Comparison of ENCODE assay signal across 9 cellular contexts in genomic region chr22:26669060-26669481, GRCh38. TPM values are rescaled to one million over a fixed set of nuclear protein-coding genes. Genes with fewer than 3 reads are reported as not detected.
DNase-seq lines count a peak whose midpoint lies in the region; ATAC-seq lines count a peak whose summit lies in the region.
"Had no signal": no experiment of that assay in that cellular context is flagged by ENCODE, and none has a peak within 500 bp of the region (broad histone marks: within the 10 kb centered on the region; RNA-seq: fewer than 3 reads in every experiment).

No MANE protein-coding gene starts in this region.

- H3K9me3 Mint-ChIP-seq in naive thymus-derived CD8-positive, alpha-beta T cell = no peaks in the 10 kb centered on the region

- no peaks in the 10 kb centered on the region for H3K27me3 Mint-ChIP-seq in naive thymus-derived CD8-positive, alpha-beta T cell

- peak overlapping the region in 8 of 10 donors; percentile 39 to 100 (median 78) for H3K27ac Mint-ChIP-seq in naive thymus-derived CD8-positive, alpha-beta T cell

- no peaks in the 10 kb centered on the region for H3K27me3 ChIP-seq in adipocyte (replicated peaks; ENCODE audit: control insufficient read depth, insufficient read depth, low read length)
- no peaks in the 10 kb centered on the region for H3K27me3 ChIP-seq in effector memory CD4-positive, alpha-beta T cell (replicated peaks; ENCODE audit: control insufficient read depth, insufficient read depth, low read length, poor library complexity, severe bottlenecking)

- POLR2A ChIA-PET in naive thymus-derived CD8-positive, alpha-beta T cell (lab: Charles Lee) = no interaction called here

- peaks cover 12% of the 10 kb centered on the region for H3K4me1 ChIP-seq in adipocyte (ENCODE audit: control insufficient read depth, insufficient read depth, low read length)
- H3K4me1 ChIP-seq in effector memory CD4-positive, alpha-beta T cell (ENCODE audit: control insufficient read depth, insufficient read depth, low read length, poor library complexity, severe bottlenecking) = peaks cover 36% of the 10 kb centered on the region

- no peaks in the 10 kb centered on the region for H3K36me3 Mint-ChIP-seq in naive thymus-derived CD8-positive, alpha-beta T cell

- peak; percentile 1 for DNase-seq in NCI-H146 (lab: John Stamatoyannopoulos, UW)
- no peak for DNase-seq in NCI-H146 treated with DMSO at 0.1 percent for 48 hours (lab: John Stamatoyannopoulos, UW; ENCODE audit: unreplicated experiment)
- peak; percentile 72 to 77 for DNase-seq in Kasumi-1 (lab: John Stamatoyannopoulos, UW)
- peak; percentile 60 for DNase-seq in adipocyte (ENCODE audit: low read depth)
- DNase-seq in naive thymus-derived CD8-positive, alpha-beta T cell = no peak
- DNase-seq in effector memory CD4-positive, alpha-beta T cell = no peak
- no peak for DNase-seq in NCI-H187 (lab: John Stamatoyannopoulos, UW)
- DNase-seq in pons (ENCODE audit: low spot score) = no peak

- no peak for ATAC-seq in naive thymus-derived CD8-positive, alpha-beta T cell

- no peak overlapping the region for H3K9ac ChIP-seq in adipocyte (ENCODE audit: low read length)

- H3K4me3 ChIP-seq in adipocyte (ENCODE audit: low read length) = no peak overlapping the region
- H3K4me3 ChIP-seq in effector memory CD4-positive, alpha-beta T cell (ENCODE audit: insufficient read depth, low read depth, low read length, poor library complexity, severe bottlenecking) = no peak overlapping the region
- H3K4me3 ChIP-seq: skin epidermis had no signal

- H3K4me1 Mint-ChIP-seq in naive thymus-derived CD8-positive, alpha-beta T cell = peaks cover 36 to 75% (median 71%) of the 10 kb centered on the region in 4 donors

- no peaks in the 10 kb centered on the region for H3K9me3 ChIP-seq in adipocyte (ENCODE audit: control insufficient read depth, low read length)
- H3K9me3 ChIP-seq in effector memory CD4-positive, alpha-beta T cell (ENCODE audit: control insufficient read depth, low read length) = no peaks in the 10 kb centered on the region

- H3K36me3 ChIP-seq in adipocyte (ENCODE audit: control insufficient read depth, insufficient read depth, low read length, severe bottlenecking) = no peaks in the 10 kb centered on the region
- H3K36me3 ChIP-seq in effector memory CD4-positive, alpha-beta T cell (ENCODE audit: control insufficient read depth, insufficient read depth, low read length) = no peaks in the 10 kb centered on the region

- H3K27ac ChIP-seq in effector memory CD4-positive, alpha-beta T cell (ENCODE audit: insufficient read depth, low read length, poor library complexity, severe bottlenecking) = no peak overlapping the region

- peak overlapping the region in 3 of 10 donors; percentile 14 to 69 (median 48) for H3K4me3 Mint-ChIP-seq in naive thymus-derived CD8-positive, alpha-beta T cell

RNA-seq across cellular contexts. Expression of gene MIAT, which starts 11.7 kb away (rescaled TPM):
- 100 to 1,000 TPM; 357 to 362 TPM for total RNA-seq in naive thymus-derived CD8-positive, alpha-beta T cell
- polyA plus RNA-seq in naive thymus-derived CD8-positive, alpha-beta T cell = under 1 TPM; 0.06 to 0.76 (median 0.63) TPM

RNA-seq across cellular contexts. Expression of gene CRYBA4, which starts 47.3 kb away (rescaled TPM):
- total RNA-seq in naive thymus-derived CD8-positive, alpha-beta T cell = not detected
- polyA plus RNA-seq in naive thymus-derived CD8-positive, alpha-beta T cell = under 1 TPM in 1 of 3 donors, not detected in 2; 0.43 TPM

RNA-seq across cellular contexts. Expression of gene CRYBB1, which starts 51.2 kb away (rescaled TPM):
- not detected for total RNA-seq in naive thymus-derived CD8-positive, alpha-beta T cell
- not detected for polyA plus RNA-seq in naive thymus-derived CD8-positive, alpha-beta T cell

Comparison
In these comparisons a context has a peak if more than half of its experiments do, and no peak if none do; other contexts are left out.
1. DNase-seq: peak in NCI-H146 (single experiment), Kasumi-1 (2 of 2) and adipocyte (single experiment); none in NCI-H146 treated with DMSO at 0.1 percent for 48 hours (single experiment), naive thymus-derived CD8-positive, alpha-beta T cell (0 of 10), effector memory CD4-positive, alpha-beta T cell (0 of 3), NCI-H187 (0 of 2) and pons (single experiment).